In the genomic region with DNA sequence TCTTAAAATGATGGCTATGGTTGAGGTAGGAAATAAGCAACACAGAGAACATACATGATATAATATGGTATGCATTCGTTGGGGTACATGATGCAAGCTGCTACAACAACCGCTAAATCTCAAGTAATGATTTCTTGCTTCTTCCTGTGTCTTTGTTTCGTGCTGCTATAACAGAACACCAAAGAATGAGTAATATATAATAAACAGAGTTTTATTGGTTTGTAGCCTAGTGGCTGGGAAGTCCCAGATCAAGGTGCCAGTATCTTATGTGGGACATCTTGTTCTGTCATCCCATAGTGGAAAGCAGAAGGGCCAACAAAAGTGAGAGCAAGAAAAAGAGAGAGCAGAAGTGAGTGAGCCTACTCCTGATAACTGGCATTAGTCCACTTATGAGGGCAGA, we compare ENCODE assay signal across 28 cellular contexts.
"Had no signal": no experiment of that assay in that cellular context is flagged by ENCODE, and none has a peak within 500 bp of the region (broad histone marks: within the 10 kb centered on the region; RNA-seq: fewer than 3 reads in every experiment).

No MANE protein-coding gene starts in this region.

- H3K27me3 ChIP-seq: adrenal gland, body of pancreas, gastrocnemius medialis, right lobe of liver, transverse colon, vagina had no signal

- H3K9me3 ChIP-seq: adrenal gland, body of pancreas, gastrocnemius medialis, right lobe of liver, transverse colon, vagina had no signal

- H3K36me3 ChIP-seq: adrenal gland, gastrocnemius medialis, right lobe of liver, transverse colon, vagina had no signal

- H3K4me3 Mint-ChIP-seq: activated naive CD8-positive, alpha-beta T cell; activated T-cell treated with anti-CD3 and anti-CD28 coated beads, Interleukin-2, amount 50 U/mL, for 4 hours; neural crest cell; stimulated activated naive CD8-positive, alpha-beta T cell treated with anti-CD3 and anti-CD28 coated beads, Interleukin-15, Interleukin-2, amounts not matched to agents 100 ng/mL and 50 ng/mL, for 24 hours; T-helper 17 cell had no signal

- DNase-seq: activated CD4-positive, alpha-beta T cell treated with anti-CD3 and anti-CD28 coated beads for 4 hours; activated CD4-positive, alpha-beta T cell treated with anti-CD3 and anti-CD28 coated beads, Interleukin-2, amount 50 U/mL, for 48 hours; activated CD4-positive, CD25-positive, alpha-beta regulatory T cell; activated CD8-positive, alpha-beta memory T cell treated with anti-CD3 and anti-CD28 coated beads, Interleukin-2, amount 50 U/mL, for 48 hours; activated naive CD4-positive, alpha-beta T cell; activated T-cell treated with anti-CD3 and anti-CD28 coated beads, Interleukin-2, amount 50 U/mL, for 4 hours; adrenal gland; body of pancreas; caudate nucleus; dermis blood vessel endothelial cell; effector CD8-positive, alpha-beta T cell; gastrocnemius medialis; head of caudate nucleus; hypothalamus; left cardiac atrium; mesenchymal stem cell; occipital lobe; posterior cingulate gyrus; right lobe of liver; stimulated activated CD4-positive, alpha-beta T cell treated with anti-CD3 and anti-CD28 coated beads, Interleukin-1b, Interleukin-23, amount 100 ng/mL, for 48 hours; T-helper 17 cell; transverse colon had no signal

- H3K27ac ChIP-seq: adrenal gland, body of pancreas, gastrocnemius medialis, right lobe of liver, transverse colon, vagina had no signal

- H3K27me3 Mint-ChIP-seq: stimulated activated naive CD8-positive, alpha-beta T cell treated with anti-CD3 and anti-CD28 coated beads, Interleukin-15, Interleukin-2, amounts not matched to agents 100 ng/mL and 50 ng/mL, for 24 hours; T-helper 17 cell had no signal

- H3K4me3 ChIP-seq: adrenal gland, body of pancreas, gastrocnemius medialis, right lobe of liver, skin epidermis, transverse colon, vagina had no signal

- H3K9me3 Mint-ChIP-seq: activated T-cell treated with anti-CD3 and anti-CD28 coated beads, Interleukin-2, amount 50 U/mL, for 4 hours; activated T-helper 2 cell treated with anti-CD3 and anti-CD28 coated beads, Interferon-gamma antibody, Interleukin-2, Interleukin-4, amounts not matched to agents 10 μg/mL and 5 μg/mL and 100 μg/mL, durations not matched to agents 14 hours and 24 hours and 36 hours; neural crest cell had no signal

- H3K4me1 ChIP-seq: adrenal gland, body of pancreas, gastrocnemius medialis, right lobe of liver had no signal

- ATAC-seq: activated T-cell treated with anti-CD3 and anti-CD28 coated beads, Interleukin-2, amount 50 U/mL, for 4 hours; body of pancreas; gastrocnemius medialis; left cardiac atrium; right lobe of liver; T-helper 17 cell had no signal

- H3K4me1 Mint-ChIP-seq: T-helper 17 cell had no signal

- H3K27ac Mint-ChIP-seq: activated naive CD8-positive, alpha-beta T cell; activated T-helper 2 cell treated with anti-CD3 and anti-CD28 coated beads, Interferon-gamma antibody, Interleukin-2, Interleukin-4, amounts not matched to agents 10 μg/mL and 5 μg/mL and 100 μg/mL, durations not matched to agents 14 hours and 24 hours and 36 hours; stimulated activated naive CD8-positive, alpha-beta T cell treated with anti-CD3 and anti-CD28 coated beads, Interleukin-15, Interleukin-2, amounts not matched to agents 100 ng/mL and 50 ng/mL, for 24 hours; T-helper 17 cell had no signal
